Comparison of ENCODE assay signal across 8 cellular contexts in the genomic region with DNA sequence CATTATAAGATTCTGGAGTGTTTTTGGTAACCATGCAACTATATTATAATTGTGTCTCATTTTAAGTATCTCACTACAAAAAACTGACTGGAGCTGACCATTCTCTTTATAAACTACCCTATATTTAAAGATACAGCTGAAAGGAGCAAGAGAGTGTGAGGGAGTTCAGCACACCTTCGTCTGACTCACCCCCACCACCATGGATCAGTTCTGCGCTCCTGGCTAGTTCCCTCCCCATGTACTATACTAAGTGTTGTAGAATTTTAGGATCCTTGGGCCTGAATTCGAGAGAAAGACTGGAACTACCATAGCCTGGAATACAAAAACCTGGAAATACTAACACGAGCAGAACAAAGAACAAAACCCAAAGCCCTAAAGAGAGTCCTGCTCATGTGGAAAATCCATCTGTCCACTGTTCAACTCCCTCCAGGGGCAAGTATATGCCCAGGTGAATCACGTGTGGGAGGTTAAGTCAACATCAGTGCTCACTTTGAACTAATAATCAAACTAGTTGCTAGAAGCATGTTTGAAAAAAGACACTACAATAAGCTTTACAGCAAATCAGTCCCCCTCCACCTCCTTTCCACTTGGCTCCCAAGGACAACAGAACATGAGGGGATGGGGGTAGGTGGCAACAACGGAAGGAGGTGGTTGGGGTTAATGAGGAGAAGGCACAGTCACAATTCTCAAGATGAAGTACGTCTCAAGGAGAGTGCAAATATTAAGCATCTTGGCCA. TPM values are rescaled to one million over a fixed set of nuclear protein-coding genes. Genes with fewer than 3 reads are reported as not detected.
A peak's percentile ranks its signal among the peaks of the same experiment; 100 is the strongest.
DNase-seq lines count a peak whose midpoint lies in the region; ATAC-seq, FAIRE-seq and TF ChIP-seq lines count a peak whose summit lies in the region.

No MANE protein-coding gene starts in this region.

- peak overlapping the region; percentile 67 to 71 for H3K4me3 Mint-ChIP-seq in activated T-cell treated with anti-CD3 and anti-CD28 coated beads, Interleukin-2, amount 50 U/mL, for 72 hours
- H3K4me3 Mint-ChIP-seq in astrocyte (ENCODE audit: unreplicated experiment) = peak overlapping the region; percentile 52

- no peak for DNase-seq in activated T-cell treated with anti-CD3 and anti-CD28 coated beads, Interleukin-2, amount 50 U/mL, for 72 hours
- no peak for DNase-seq in activated T-cell treated with anti-CD3 and anti-CD28 coated beads for 4 hours
- DNase-seq in astrocyte (ENCODE audit: low read depth) = no peak
- no peak for DNase-seq in SHP77 (lab: John Stamatoyannopoulos, UW)
- no peak for DNase-seq in putamen (ENCODE audit: low spot score)

- peaks cover 39% of the 10 kb centered on the region for H3K4me1 ChIP-seq in astrocyte (ENCODE audit: insufficient read depth, low read length)
- H3K4me1 ChIP-seq in liver (ENCODE audit: control insufficient read depth in 4 of 4, insufficient read depth in 4 of 4, low read length in 3 of 4) = peaks cover 20 to 69% (median 65%) of the 10 kb centered on the region in 4 donors
- peaks cover 50% of the 10 kb centered on the region for H3K4me1 ChIP-seq in thymus (ENCODE audit: control insufficient read depth, insufficient read depth, low read length)

- H3K36me3 ChIP-seq in astrocyte (ENCODE audit: insufficient read depth, low read length) (no peaks in the 10 kb centered on the region), liver (ENCODE audit: control insufficient read depth in 4 of 4, insufficient read depth in 3 of 4, low read depth in 1 of 4, low read length in 3 of 4) (peaks cover 0 to 1% (median 0%) of the 10 kb centered on the region in 4 donors), thymus (ENCODE audit: control insufficient read depth, insufficient read depth) (no peaks in the 10 kb centered on the region)

- H3K27ac ChIP-seq in astrocyte (ENCODE audit: low read depth, low read length) (peak overlapping the region; percentile 96), liver (ENCODE audit: low read depth in 1 of 2, low read length in 2 of 2) (peak overlapping the region; percentile 26 to 58), thymus (ENCODE audit: low read depth) (peak overlapping the region; percentile 83)

- peak; percentile 11 to 48 for TF ChIP-seq RAD21 in liver (IDR thresholded peaks at IDR 0.05)

- no peak for ATAC-seq in activated T-cell treated with anti-CD3 and anti-CD28 coated beads, Interleukin-2, amount 50 U/mL, for 72 hours (replicated peaks in 1 of 2)
- ATAC-seq in HG02973 (IDR thresholded peaks at IDR 0.05; ENCODE audit: unreplicated experiment) = no peak

- H3K79me2 ChIP-seq in astrocyte (ENCODE audit: insufficient read depth, low read length) = peaks cover 74% of the 10 kb centered on the region

- H3K4me3 ChIP-seq in astrocyte (ENCODE audit: insufficient read depth, low read depth, low read length) = peak overlapping the region; percentile 14
- no peak overlapping the region for H3K4me3 ChIP-seq in liver (ENCODE audit: low read depth in 1 of 3, low read length in 3 of 3)
- no peak overlapping the region for H3K4me3 ChIP-seq in thymus (ENCODE audit: low read length)

- H3K27ac Mint-ChIP-seq in activated T-cell treated with anti-CD3 and anti-CD28 coated beads, Interleukin-2, amount 50 U/mL, for 72 hours = peak overlapping the region; percentile 83
- H3K27ac Mint-ChIP-seq in astrocyte (ENCODE audit: unreplicated experiment) = peak overlapping the region; percentile 69

- H3K9ac ChIP-seq in astrocyte (ENCODE audit: low read length) = peak overlapping the region; percentile 79
- H3K9ac ChIP-seq in liver (ENCODE audit: low read depth in 1 of 2, low read length in 2 of 2) = peak overlapping the region in 1 of 2 donors; percentile 5

- FAIRE-seq in astrocyte (lab: Jason Lieb, UNC) = no peak

- no peaks in the 10 kb centered on the region for H3K27me3 ChIP-seq in astrocyte (ENCODE audit: insufficient read depth, low read length)
- H3K27me3 ChIP-seq in liver (ENCODE audit: control insufficient read depth in 4 of 4, insufficient read depth in 4 of 4, low read length in 3 of 4) = no peaks in the 10 kb centered on the region
- H3K27me3 ChIP-seq in thymus (ENCODE audit: control insufficient read depth, insufficient read depth) = no peaks in the 10 kb centered on the region

- H3K9me3 Mint-ChIP-seq in activated T-cell treated with anti-CD3 and anti-CD28 coated beads, Interleukin-2, amount 50 U/mL, for 72 hours = no peaks in the 10 kb centered on the region
- no peaks in the 10 kb centered on the region for H3K9me3 Mint-ChIP-seq in astrocyte (ENCODE audit: unreplicated experiment)

- H2AFZ ChIP-seq in astrocyte (ENCODE audit: low read depth, low read length) = no peak overlapping the region

- TF ChIP-seq CTCF in astrocyte (IDR thresholded peaks at IDR 0.05; ENCODE audit: insufficient read depth, low read depth, low read length) = no peak
- no peak for TF ChIP-seq CTCF in liver (IDR thresholded peaks at IDR 0.05; ENCODE audit: low read depth, low read length, missing input control)

- peaks cover 0 to 2% of the 10 kb centered on the region in 2 donors for H3K36me3 Mint-ChIP-seq in activated T-cell treated with anti-CD3 and anti-CD28 coated beads, Interleukin-2, amount 50 U/mL, for 72 hours (ENCODE audit: insufficient read depth in 2 of 2)
- peaks cover 2% of the 10 kb centered on the region for H3K36me3 Mint-ChIP-seq in astrocyte (ENCODE audit: low read depth, unreplicated experiment)

- peaks cover 12% of the 10 kb centered on the region for H4K20me1 ChIP-seq in astrocyte (ENCODE audit: insufficient read depth, low read length)

- peak overlapping the region; percentile 70 for H3K4me2 ChIP-seq in astrocyte (ENCODE audit: low read length)

- peaks cover 69% of the 10 kb centered on the region for H3K4me1 Mint-ChIP-seq in activated T-cell treated with anti-CD3 and anti-CD28 coated beads, Interleukin-2, amount 50 U/mL, for 72 hours (ENCODE audit: low read depth)
- peaks cover 44% of the 10 kb centered on the region for H3K4me1 Mint-ChIP-seq in astrocyte (ENCODE audit: low read depth, unreplicated experiment)

- H3K9me3 ChIP-seq in astrocyte (ENCODE audit: insufficient read depth, low read depth, low read length) = no peaks in the 10 kb centered on the region
- no peaks in the 10 kb centered on the region for H3K9me3 ChIP-seq in liver (ENCODE audit: control insufficient read depth in 4 of 4, low read length in 3 of 4)
- no peaks in the 10 kb centered on the region for H3K9me3 ChIP-seq in thymus (ENCODE audit: control insufficient read depth)

- H3K27me3 Mint-ChIP-seq in activated T-cell treated with anti-CD3 and anti-CD28 coated beads, Interleukin-2, amount 50 U/mL, for 72 hours (ENCODE audit: low read depth) = no peaks in the 10 kb centered on the region
- H3K27me3 Mint-ChIP-seq in astrocyte (ENCODE audit: low read depth, unreplicated experiment) = no peaks in the 10 kb centered on the region

- WGBS in liver = 44% methylated on average over 7 of the region's 7 CpGs
- 46% methylated on average over 7 of the region's 7 CpGs for WGBS in thymus

TF ChIP-seq in liver, 16 proteins besides CTCF, POLR2A, EP300 and RAD21 (continues in another document):
- TF ChIP-seq HNF4G (IDR thresholded peaks at IDR 0.05) = no peak
- TF ChIP-seq, protein P1, sequence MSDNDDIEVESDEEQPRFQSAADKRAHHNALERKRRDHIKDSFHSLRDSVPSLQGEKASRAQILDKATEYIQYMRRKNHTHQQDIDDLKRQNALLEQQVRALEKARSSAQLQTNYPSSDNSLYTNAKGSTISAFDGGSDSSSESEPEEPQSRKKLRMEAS (IDR thresholded peaks at IDR 0.05) = peak; percentile 67
- TF ChIP-seq RXRA (IDR thresholded peaks at IDR 0.05) = peak; percentile 66 to 86
- peak; percentile 24 for TF ChIP-seq NR2F2 (IDR thresholded peaks at IDR 0.05)
- no peak for TF ChIP-seq EGR1 (IDR thresholded peaks at IDR 0.05; ENCODE audit: low read depth in 2 of 2)
- TF ChIP-seq TAF1 (conservative IDR thresholded peaks at IDR 0.05) = no peak
- TF ChIP-seq, protein P2, sequence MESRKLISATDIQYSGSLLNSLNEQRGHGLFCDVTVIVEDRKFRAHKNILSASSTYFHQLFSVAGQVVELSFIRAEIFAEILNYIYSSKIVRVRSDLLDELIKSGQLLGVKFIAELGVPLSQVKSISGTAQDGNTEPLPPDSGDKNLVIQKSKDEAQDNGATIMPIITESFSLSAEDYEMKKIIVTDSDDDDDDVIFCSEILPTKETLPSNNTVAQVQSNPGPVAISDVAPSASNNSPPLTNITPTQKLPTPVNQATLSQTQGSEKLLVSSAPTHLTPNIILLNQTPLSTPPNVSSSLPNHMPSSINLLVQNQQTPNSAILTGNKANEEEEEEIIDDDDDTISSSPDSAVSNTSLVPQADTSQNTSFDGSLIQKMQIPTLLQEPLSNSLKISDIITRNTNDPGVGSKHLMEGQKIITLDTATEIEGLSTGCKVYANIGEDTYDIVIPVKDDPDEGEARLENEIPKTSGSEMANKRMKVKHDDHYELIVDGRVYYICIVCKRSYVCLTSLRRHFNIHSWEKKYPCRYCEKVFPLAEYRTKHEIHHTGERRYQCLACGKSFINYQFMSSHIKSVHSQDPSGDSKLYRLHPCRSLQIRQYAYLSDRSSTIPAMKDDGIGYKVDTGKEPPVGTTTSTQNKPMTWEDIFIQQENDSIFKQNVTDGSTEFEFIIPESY (IDR thresholded peaks at IDR 0.05) = no peak
- TF ChIP-seq FOXA2 (IDR thresholded peaks at IDR 0.05) = peak; percentile 98
- peak; percentile 69 to 84 for TF ChIP-seq HNF4A (conservative IDR thresholded peaks at IDR 0.05)
- peak; percentile 93 for TF ChIP-seq FOXA1 (IDR thresholded peaks at IDR 0.05)
- peak in 1 of 2 donors; percentile 38 for TF ChIP-seq JUND (IDR thresholded peaks at IDR 0.05)
- TF ChIP-seq, protein P3, sequence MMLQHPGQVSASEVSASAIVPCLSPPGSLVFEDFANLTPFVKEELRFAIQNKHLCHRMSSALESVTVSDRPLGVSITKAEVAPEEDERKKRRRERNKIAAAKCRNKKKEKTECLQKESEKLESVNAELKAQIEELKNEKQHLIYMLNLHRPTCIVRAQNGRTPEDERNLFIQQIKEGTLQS (IDR thresholded peaks at IDR 0.05) = no peak
- no peak for TF ChIP-seq GABPA (IDR thresholded peaks at IDR 0.05 in 1 of 2, conservative IDR thresholded peaks at IDR 0.05 in 1 of 2)
- peak; percentile 64 for TF ChIP-seq SP1 (IDR thresholded peaks at IDR 0.05)

RNA-seq across cellular contexts. Expression of a gene that starts 46.8 kb away (rescaled TPM):
- total RNA-seq in activated T-cell treated with anti-CD3 and anti-CD28 coated beads, Interleukin-2, amount 50 U/mL, for 72 hours = 100 to 1,000 TPM; 102 to 108 TPM
- total RNA-seq in astrocyte = 48.3 and 52.8 TPM in 2 replicates
- total RNA-seq in liver = 10 to 100 TPM; 61.2 to 77.8 TPM
- polyA plus RNA-seq in liver = 10 to 100 TPM; 22.1 to 54.4 TPM
- 62.8 TPM for polyA plus RNA-seq in thymus

Comparison
In these comparisons a context has a peak if more than half of its experiments do, and no peak if none do; other contexts are left out.
1. H3K27ac ChIP-seq: peak in every context shown above with its lines; median percentile 96 in astrocyte; 83 in thymus; 42 in liver.